In genomic region chr5:93603711-93604118, GRCh38 we compare ENCODE assay signal across 15 cellular contexts. TPM values are rescaled to one million over a fixed set of nuclear protein-coding genes. Genes with fewer than 3 reads are reported as not detected.
A peak's percentile ranks its signal among the peaks of the same experiment; 100 is the strongest.
DNase-seq lines count a peak whose midpoint lies in the region; ATAC-seq and TF ChIP-seq lines count a peak whose summit lies in the region.
"Had no signal": no experiment of that assay in that cellular context is flagged by ENCODE, and none has a peak within 500 bp of the region (broad histone marks: within the 10 kb centered on the region; RNA-seq: fewer than 3 reads in every experiment).

No MANE protein-coding gene starts in this region.

- peak; percentile 17 for ATAC-seq in WTC11
- ATAC-seq: pancreas had no signal

- H3K4me1 ChIP-seq in hepatocyte (ENCODE audit: insufficient read depth) (peaks cover 5% of the 10 kb centered on the region), smooth muscle cell (ENCODE audit: low read depth) (peaks cover 27% of the 10 kb centered on the region)

- H3K79me2 ChIP-seq in hepatocyte (no peaks in the 10 kb centered on the region), smooth muscle cell (ENCODE audit: low read depth) (no peaks in the 10 kb centered on the region)

- H3K27ac ChIP-seq in hepatocyte (no peak overlapping the region), smooth muscle cell (ENCODE audit: low read depth) (no peak overlapping the region)
- H3K27ac ChIP-seq: pancreas had no signal

- H3K4me2 ChIP-seq in hepatocyte (peak overlapping the region; percentile 71), smooth muscle cell (peak overlapping the region; percentile 77)

- H3K27me3 ChIP-seq in hepatocyte (peaks cover 99% of the 10 kb centered on the region), smooth muscle cell (ENCODE audit: low read depth) (peaks cover 100% of the 10 kb centered on the region)

- H3K36me3 Mint-ChIP-seq in WTC11, result peaks cover 2% of the 10 kb centered on the region; the same call in 1 of the 2 replicates

- no peak overlapping the region for H3K27ac Mint-ChIP-seq in WTC11
- H3K27ac Mint-ChIP-seq: activated T-helper 1 cell treated with anti-CD3 and anti-CD28 coated beads, Interleukin-12 subunit alpha, Interleukin-12 subunit beta, Interleukin-2, Interleukin-4 antibody, amounts not matched to agents 30 ng/mL and 10 ng/mL and 1 ng/mL, durations not matched to agents 14 hours and 24 hours and 36 hours had no signal

- peaks cover 5% of the 10 kb centered on the region for H3F3A ChIP-seq in smooth muscle cell (ENCODE audit: low read depth)

- H3K4me3 Mint-ChIP-seq in WTC11, result peak overlapping the region; percentile 47
- H3K4me3 Mint-ChIP-seq: activated T-helper 1 cell treated with anti-CD3 and anti-CD28 coated beads, Interleukin-12 subunit alpha, Interleukin-12 subunit beta, Interleukin-2, Interleukin-4 antibody, amounts not matched to agents 30 ng/mL and 10 ng/mL and 1 ng/mL, durations not matched to agents 14 hours and 24 hours and 36 hours had no signal

- H3K36me3 ChIP-seq in hepatocyte (replicated peaks; ENCODE audit: insufficient read depth, low read depth), result no peaks in the 10 kb centered on the region
- H3K36me3 ChIP-seq in smooth muscle cell (ENCODE audit: low read depth), result no peaks in the 10 kb centered on the region
- H3K36me3 ChIP-seq: pancreas had no signal

- H3K27me3 Mint-ChIP-seq in WTC11 (ENCODE audit: low read depth), result no peaks in the 10 kb centered on the region

- DNase-seq in NCI-H1694 treated with DMSO at 0.1 percent for 48 hours (lab: John Stamatoyannopoulos, UW) (peak; percentile 43), NCI-H1694 (lab: John Stamatoyannopoulos, UW) (no peak), WTC11 (ENCODE audit: low spot score) (peak; percentile 46), hepatocyte (ENCODE audit: low spot score) (no peak), smooth muscle cell (lab: John Stamatoyannopoulos, UW; ENCODE audit: unreplicated experiment) (no peak), NCI-H510A treated with DMSO at 0.1 percent for 48 hours (lab: John Stamatoyannopoulos, UW) (no peak), dedifferentiated amniotic fluid mesenchymal stem cell (ENCODE audit: extremely low spot score) (no peak)
- DNase-seq in stimulated activated CD4-positive, alpha-beta T cell treated with anti-CD3 and anti-CD28 coated beads, Interleukin-2, amount 100 ng/mL, for 48 hours, result no peak
- DNase-seq: ACHN; effector memory CD4-positive, alpha-beta T cell; GDM1; MV-4-11; T-helper 9 cell had no signal

- H4K20me1 ChIP-seq in hepatocyte (ENCODE audit: insufficient read depth, poor library complexity, severe bottlenecking), result no peaks in the 10 kb centered on the region
- no peaks in the 10 kb centered on the region for H4K20me1 ChIP-seq in smooth muscle cell (ENCODE audit: low read depth)

- CTCF ChIA-PET in WTC11 (lab: Charles Lee), result interaction anchor here (3.4 kb wide), 1 partner anchor 197 kb away, joined by 18 read pairs; no protein-coding TSS in a partner anchor

- H3K9me3 Mint-ChIP-seq in WTC11, result no peaks in the 10 kb centered on the region
- H3K9me3 Mint-ChIP-seq: activated T-helper 1 cell treated with anti-CD3 and anti-CD28 coated beads, Interleukin-12 subunit alpha, Interleukin-12 subunit beta, Interleukin-2, Interleukin-4 antibody, amounts not matched to agents 30 ng/mL and 10 ng/mL and 1 ng/mL, durations not matched to agents 14 hours and 24 hours and 36 hours had no signal

- POLR2A ChIA-PET in WTC11 (lab: Charles Lee), result no interaction called here

- no peak overlapping the region for H3K9ac ChIP-seq in smooth muscle cell (ENCODE audit: low read depth)

- peak overlapping the region; percentile 26 for H2AFZ ChIP-seq in hepatocyte
- H2AFZ ChIP-seq in smooth muscle cell (ENCODE audit: low read depth), result no peak overlapping the region

- H3K4me1 Mint-ChIP-seq in WTC11, result peaks cover 40% of the 10 kb centered on the region

- no peaks in the 10 kb centered on the region for H3K9me2 ChIP-seq in hepatocyte (replicated peaks; ENCODE audit: insufficient read depth)

- TF ChIP-seq CTCF in WTC11 (IDR thresholded peaks at IDR 0.05) (no peak), hepatocyte (IDR thresholded peaks at IDR 0.05; ENCODE audit: poor library complexity) (no peak), smooth muscle cell (IDR thresholded peaks at IDR 0.05; ENCODE audit: borderline replicate concordance, insufficient read depth, poor library complexity, severe bottlenecking) (no peak)

- H3K4me3 ChIP-seq in hepatocyte, result no peak overlapping the region
- H3K4me3 ChIP-seq in smooth muscle cell, result peak overlapping the region; percentile 3
- H3K4me3 ChIP-seq: pancreas had no signal

- WGBS in hepatocyte (ENCODE audit: low lambda C conversion rate, missing lambda C conversion rate), result 13% methylated on average over 10 of the region's 10 CpGs
- 22% methylated on average over 10 of the region's 10 CpGs for WGBS in smooth muscle cell (ENCODE audit: low lambda C conversion rate)

- H3K9me3 ChIP-seq in hepatocyte (ENCODE audit: low read depth) (no peaks in the 10 kb centered on the region), smooth muscle cell (replicated peaks; ENCODE audit: low read depth) (no peaks in the 10 kb centered on the region)
- H3K9me3 ChIP-seq: pancreas had no signal

TF ChIP-seq in WTC11, 78 proteins besides CTCF, POLR2A, EP300 and RAD21:
- no peak for TF ChIP-seq NFYB (CRISPR knock-in tag; conservative IDR thresholded peaks at IDR 0.05; ENCODE audit: low read depth)
- TF ChIP-seq ZNF317 (CRISPR knock-in tag; IDR thresholded peaks at IDR 0.05; ENCODE audit: borderline replicate concordance, low read depth), result no peak
- TF ChIP-seq FOXP4 (CRISPR knock-in tag; IDR thresholded peaks at IDR 0.05), result no peak
- TF ChIP-seq ERG (CRISPR knock-in tag; IDR thresholded peaks at IDR 0.05), result no peak
- no peak for TF ChIP-seq ZNF219 (CRISPR knock-in tag; IDR thresholded peaks at IDR 0.05; ENCODE audit: borderline replicate concordance)
- no peak for TF ChIP-seq NFE2L1 (CRISPR knock-in tag; IDR thresholded peaks at IDR 0.05)
- no peak for TF ChIP-seq ESRRA (CRISPR knock-in tag; IDR thresholded peaks at IDR 0.05; ENCODE audit: borderline replicate concordance)
- TF ChIP-seq NR1H2 (CRISPR knock-in tag; IDR thresholded peaks at IDR 0.05), result no peak
- TF ChIP-seq PREB (CRISPR knock-in tag; IDR thresholded peaks at IDR 0.05; ENCODE audit: borderline replicate concordance), result no peak
- no peak for TF ChIP-seq MYBL2 (CRISPR knock-in tag; IDR thresholded peaks at IDR 0.05)
- TF ChIP-seq KAT7 (CRISPR knock-in tag; IDR thresholded peaks at IDR 0.05; ENCODE audit: borderline replicate concordance), result no peak
- no peak for TF ChIP-seq ZNF121 (CRISPR knock-in tag; IDR thresholded peaks at IDR 0.05)
- TF ChIP-seq FOXK1 (CRISPR knock-in tag; IDR thresholded peaks at IDR 0.05), result no peak
- no peak for TF ChIP-seq CBFB (CRISPR knock-in tag; IDR thresholded peaks at IDR 0.05; ENCODE audit: low read depth)
- no peak for TF ChIP-seq PRRX2 (CRISPR knock-in tag; IDR thresholded peaks at IDR 0.05)

RNA-seq across cellular contexts. Expression of gene NR2F1, which starts 20.7 kb away (rescaled TPM):
- total RNA-seq in WTC11 (2021), result 0.18 to 0.34 TPM (median 0.31 TPM) in 3 replicates
- 15.9 and 19.9 TPM in 2 replicates for total RNA-seq in hepatocyte
- polyA plus RNA-seq in hepatocyte, result 7.3 and 8.9 TPM in 2 replicates
- total RNA-seq in smooth muscle cell, result 8.2 and 22.5 TPM in 2 replicates
- 5.9 and 6.0 TPM in 2 replicates for polyA plus RNA-seq in smooth muscle cell
- total RNA-seq: activated T-helper 1 cell treated with anti-CD3 and anti-CD28 coated beads, Interleukin-12 subunit alpha, Interleukin-12 subunit beta, Interleukin-2, Interleukin-4 antibody, amounts not matched to agents 30 ng/mL and 10 ng/mL and 1 ng/mL, durations not matched to agents 14 hours and 24 hours and 36 hours had no signal

RNA-seq across cellular contexts. Expression of gene NR2F1-AS1, which starts 22.7 kb away (rescaled TPM):
- total RNA-seq in WTC11 (2021) (0.76 to 1.7 TPM (median 1.5 TPM) in 3 replicates), hepatocyte (8.2 and 8.4 TPM in 2 replicates), smooth muscle cell (18.7 and 31.0 TPM in 2 replicates)
- polyA plus RNA-seq in hepatocyte (8.6 and 9.3 TPM in 2 replicates), smooth muscle cell (22.9 and 26.1 TPM in 2 replicates)
- total RNA-seq: activated T-helper 1 cell treated with anti-CD3 and anti-CD28 coated beads, Interleukin-12 subunit alpha, Interleukin-12 subunit beta, Interleukin-2, Interleukin-4 antibody, amounts not matched to agents 30 ng/mL and 10 ng/mL and 1 ng/mL, durations not matched to agents 14 hours and 24 hours and 36 hours had no signal

Comparison
In these comparisons a context has a peak if more than half of its experiments do, and no peak if none do; other contexts are left out.
1. DNase-seq: peak in NCI-H1694 treated with DMSO at 0.1 percent for 48 hours (single experiment) and WTC11 (single experiment); none in NCI-H1694 (single experiment), hepatocyte (single experiment), smooth muscle cell (single experiment), NCI-H510A treated with DMSO at 0.1 percent for 48 hours (single experiment), dedifferentiated amniotic fluid mesenchymal stem cell (single experiment) and stimulated activated CD4-positive, alpha-beta T cell treated with anti-CD3 and anti-CD28 coated beads, Interleukin-2, amount 100 ng/mL, for 48 hours (0 of 2).